ENCODE assay signal across 23 cellular contexts in the genomic region with DNA sequence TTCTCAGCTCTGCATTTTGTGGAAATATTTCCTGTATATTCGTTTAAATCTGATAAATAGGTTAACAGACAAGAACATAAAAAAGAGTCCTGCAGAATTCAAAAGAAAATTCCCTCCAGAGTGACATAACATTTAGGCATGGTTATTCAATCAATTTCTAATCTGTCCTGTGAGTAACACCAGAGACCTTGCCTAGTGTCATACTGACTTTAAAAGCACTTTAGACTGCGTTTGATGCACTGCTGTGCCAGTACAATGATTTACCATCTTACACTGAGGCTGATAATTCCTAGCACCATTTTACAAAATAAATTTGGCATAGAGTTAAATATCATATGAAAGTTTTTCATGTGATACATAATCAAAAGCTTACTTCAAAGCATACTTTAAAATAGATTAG.
"Had no signal": no experiment of that assay in that cellular context is flagged by ENCODE, and none has a peak within 500 bp of the region (broad histone marks: within the 10 kb centered on the region; RNA-seq: fewer than 3 reads in every experiment).

No MANE protein-coding gene starts in this region.

- H3K27ac ChIP-seq: left lung, ovary, right atrium auricular region, sigmoid colon, tibial nerve, uterus had no signal

- ATAC-seq: left cardiac atrium; left lung; mucosa of descending colon; naive thymus-derived CD4-positive, alpha-beta T cell; natural killer cell treated with Interleukin-12 subunit alpha and Interleukin-12 subunit beta and Interleukin-15 and Interleukin-18, amount 100 ng/mL, for 72 hours; stimulated activated memory B cell treated with anti-CD40 and anti-IgM and Interleukin-4, amounts not matched to agents 10 μg/mL and 1 μg/mL and 100 μg/mL, for 72 hours; stimulated activated naive CD8-positive, alpha-beta T cell treated with anti-CD3 and anti-CD28 coated beads, Interleukin-15, amount 100 ng/mL, for 72 hours had no signal

- H3K36me3 ChIP-seq: ovary, right atrium auricular region, sigmoid colon, uterus had no signal

- H3K4me3 ChIP-seq: left lung, lung, mucosa of descending colon, ovary, right atrium auricular region, sigmoid colon, tibial nerve, uterus had no signal

- H3K9me3 ChIP-seq: left lung, mucosa of descending colon, ovary, right atrium auricular region, sigmoid colon, tibial nerve, uterus had no signal

- H3K4me1 ChIP-seq: left lung, right atrium auricular region, sigmoid colon, uterus had no signal

- DNase-seq: hippocampal formation; kidney glomerular epithelial cell; left cardiac atrium; left lung; midbrain; mucosa of descending colon; naive thymus-derived CD4-positive, alpha-beta T cell; ovary; sigmoid colon; small intestine; stimulated activated CD4-positive, alpha-beta T cell treated with anti-CD3 and anti-CD28 coated beads, Interleukin-1b, Interleukin-23, amount 100 ng/mL, for 48 hours; stimulated activated CD4-positive, alpha-beta T cell treated with anti-CD3 and anti-CD28 coated beads, Interleukin-2, amount 100 ng/mL, for 48 hours; stimulated activated CD4-positive, alpha-beta T cell treated with anti-CD3 and anti-CD28 coated beads, Interleukin-4, amount 100 ng/mL, for 4 hours; stimulated activated CD8-positive, alpha-beta memory T cell treated with anti-CD3 and anti-CD28 coated beads, Interleukin-4, amount 100 ng/mL, for 48 hours; stimulated activated naive CD4-positive, alpha-beta T cell treated with Interleukin-2 at 50 U/mL for 16 hours; stimulated activated naive CD8-positive, alpha-beta T cell treated with anti-CD3 and anti-CD28 coated beads, Interleukin-15, amount 100 ng/mL, for 72 hours; substantia nigra; uterus had no signal

- H3K27me3 ChIP-seq: left lung, ovary, right atrium auricular region, sigmoid colon, tibial nerve, uterus had no signal
